19 cellular contexts compared by ENCODE assay signal in genomic region chr1:107874221-107874620, GRCh38.
DNase-seq lines count a peak whose midpoint lies in the region; FAIRE-seq and TF ChIP-seq lines count a peak whose summit lies in the region.
"Had no signal": no experiment of that assay in that cellular context is flagged by ENCODE, and none has a peak within 500 bp of the region (broad histone marks: within the 10 kb centered on the region; RNA-seq: fewer than 3 reads in every experiment).

No MANE protein-coding gene starts in this region.

- no peak for FAIRE-seq in bronchial epithelial cell (lab: Jason Lieb, UNC)
- FAIRE-seq: A549, G401.6, H1 had no signal

- no peak for TF ChIP-seq CTCF in AG10803 (conservative IDR thresholded peaks at IDR 0.05; ENCODE audit: low read length)
- TF ChIP-seq CTCF in bronchial epithelial cell (IDR thresholded peaks at IDR 0.05; ENCODE audit: insufficient read depth, low read length, severe bottlenecking), result no peak
- no peak for TF ChIP-seq CTCF in HFFc6 (IDR thresholded peaks at IDR 0.05)

- no peaks in the 10 kb centered on the region for H3K9me3 Mint-ChIP-seq in HFFc6

- H3K27me3 ChIP-seq in bronchial epithelial cell (ENCODE audit: control insufficient read depth, insufficient read depth, low read length), result no peaks in the 10 kb centered on the region
- H3K27me3 ChIP-seq: MG63 had no signal

- H3K4me1 Mint-ChIP-seq in HFFc6 (ENCODE audit: low read depth), result peaks cover 8% of the 10 kb centered on the region

- H3K36me3 ChIP-seq in bronchial epithelial cell (ENCODE audit: control insufficient read depth, insufficient read depth, low read length), result no peaks in the 10 kb centered on the region
- H3K36me3 ChIP-seq: MG63 had no signal

- H3K4me3 ChIP-seq in AG10803 (ENCODE audit: low read length) (no peak overlapping the region), bronchial epithelial cell (ENCODE audit: low read depth, low read length) (no peak overlapping the region)
- H3K4me3 ChIP-seq: A549, MG63 had no signal

- DNase-seq in AG10803 (ENCODE audit: low read depth) (peak; percentile 3), LHCN-M2 (ENCODE audit: low read depth) (peak; percentile 54), bronchial epithelial cell (ENCODE audit: low read depth) (peak; percentile 39), kidney tubule cell (ENCODE audit: low spot score) (peak; percentile 17), HK-2 (ENCODE audit: unreplicated experiment) (no peak), DMS79 treated with DMSO at 0.1 percent for 48 hours (lab: John Stamatoyannopoulos, UW) (no peak), HFFc6 (no peak), SIG-M5 treated with dmso at 0.1 percent for 504 hours (lab: John Stamatoyannopoulos, UW; ENCODE audit: unreplicated experiment) (no peak)
- DNase-seq: Caco-2, DMS53, KG1, MG63, NCI-H187 treated with DMSO at 0.1 percent for 48 hours, NCI-H2171, NCI-H510A, SIG-M5 had no signal

- H3K4me3 Mint-ChIP-seq in HFFc6, result no peak overlapping the region

- H3K36me3 Mint-ChIP-seq in HFFc6 (ENCODE audit: low read depth), result no peaks in the 10 kb centered on the region

- peaks cover 2% of the 10 kb centered on the region; the same call in 1 of the 2 replicates for H3K27me3 Mint-ChIP-seq in HFFc6 (ENCODE audit: insufficient read depth)

- no peak overlapping the region for H3K27ac Mint-ChIP-seq in HFFc6

Comparison
In these comparisons a context has a peak if more than half of its experiments do, and no peak if none do; other contexts are left out.
1. DNase-seq: peak in AG10803 (single experiment), LHCN-M2 (single experiment), bronchial epithelial cell (single experiment) and kidney tubule cell (single experiment); none in HK-2 (single experiment), DMS79 treated with DMSO at 0.1 percent for 48 hours (single experiment), HFFc6 (single experiment) and SIG-M5 treated with dmso at 0.1 percent for 504 hours (single experiment).